ENCODE assay signal across 24 cellular contexts in genomic region chr18:48043166-48043565, GRCh38.
"Had no signal": no experiment of that assay in that cellular context is flagged by ENCODE, and none has a peak within 500 bp of the region (broad histone marks: within the 10 kb centered on the region; RNA-seq: fewer than 3 reads in every experiment).

No MANE protein-coding gene starts in this region.

- H3K36me3 ChIP-seq: colonic mucosa, gastrocnemius medialis, heart left ventricle, heart right ventricle had no signal

- DNase-seq: colonic mucosa; cortex of kidney; dermis blood vessel endothelial cell; dorsolateral prefrontal cortex; effector CD4-positive, alpha-beta T cell; effector CD8-positive, alpha-beta T cell; effector memory CD4-positive, alpha-beta T cell; effector memory CD8-positive, alpha-beta T cell; endodermal cell; erythroblast; esophagus squamous epithelium; foreskin fibroblast; foreskin keratinocyte; foreskin melanocyte; gastrocnemius medialis; glutamatergic neuron; head of caudate nucleus; heart left ventricle; heart right ventricle had no signal

- H3K27ac ChIP-seq: colonic mucosa, coronary artery, dorsolateral prefrontal cortex, epithelial cell of prostate, esophagus muscularis mucosa, esophagus squamous epithelium, foreskin keratinocyte, gastrocnemius medialis, gastroesophageal sphincter, heart left ventricle, heart right ventricle had no signal

- H3K27me3 ChIP-seq: colonic mucosa, dorsolateral prefrontal cortex, esophagus muscularis mucosa, esophagus squamous epithelium, gastrocnemius medialis, gastroesophageal sphincter, heart left ventricle, heart right ventricle had no signal

- ATAC-seq: effector memory CD8-positive, alpha-beta T cell; esophagus mucosa; foreskin keratinocyte; gastrocnemius medialis; gastroesophageal sphincter; heart left ventricle; heart right ventricle had no signal

- H3K4me1 ChIP-seq: colonic mucosa, esophagus muscularis mucosa, foreskin keratinocyte, gastrocnemius medialis, gastroesophageal sphincter had no signal

- H3K9me3 ChIP-seq: colonic mucosa, esophagus squamous epithelium, gastrocnemius medialis had no signal

- H3K4me3 ChIP-seq: colonic mucosa, coronary artery, dorsolateral prefrontal cortex, esophagus muscularis mucosa, esophagus squamous epithelium, gastrocnemius medialis, gastroesophageal sphincter, heart left ventricle, heart right ventricle had no signal
